8 cellular contexts compared by ENCODE assay signal in genomic region chr17:80455328-80455710, GRCh38. TPM values are rescaled to one million over a fixed set of nuclear protein-coding genes. Genes with fewer than 3 reads are reported as not detected.
DNase-seq lines count a peak whose midpoint lies in the region; ATAC-seq and TF ChIP-seq lines count a peak whose summit lies in the region.

No MANE protein-coding gene starts in this region.

- CTCF ChIA-PET in activated CD8-positive, alpha-beta T cell treated with anti-CD3 and anti-CD28 coated beads for 36 hours (lab: Charles Lee) = interaction anchor here (1.0 to 2.0 kb wide), 4 partner anchors 20 to 444 kb away, joined by 3 to 11 read pairs (median 6); no protein-coding TSS in a partner anchor

- H3K4me1 Mint-ChIP-seq in activated CD8-positive, alpha-beta T cell treated with anti-CD3 and anti-CD28 coated beads for 36 hours (ENCODE audit: low read depth) = peaks cover 28% of the 10 kb centered on the region
- peaks cover 22% of the 10 kb centered on the region for H3K4me1 Mint-ChIP-seq in neural crest cell

- peak overlapping the region; percentile 57 for H3K4me3 ChIP-seq in fibroblast of mammary gland (ENCODE audit: control insufficient read depth, low read depth, low read length)

- H3K27me3 Mint-ChIP-seq in activated CD8-positive, alpha-beta T cell treated with anti-CD3 and anti-CD28 coated beads for 36 hours = peaks cover 24% of the 10 kb centered on the region
- peaks cover 16% of the 10 kb centered on the region for H3K27me3 Mint-ChIP-seq in neural crest cell (ENCODE audit: low read depth)

- peak overlapping the region; percentile 92 for H3K27ac Mint-ChIP-seq in activated CD8-positive, alpha-beta T cell treated with anti-CD3 and anti-CD28 coated beads for 36 hours
- peak overlapping the region; percentile 96 for H3K27ac Mint-ChIP-seq in neural crest cell (ENCODE audit: unreplicated experiment)

- H3K4me3 Mint-ChIP-seq in activated CD8-positive, alpha-beta T cell treated with anti-CD3 and anti-CD28 coated beads for 36 hours = peak overlapping the region; percentile 99
- peak overlapping the region; percentile 95 for H3K4me3 Mint-ChIP-seq in neural crest cell

- no peak for TF ChIP-seq CTCF in activated CD8-positive, alpha-beta T cell treated with anti-CD3 and anti-CD28 coated beads for 36 hours (IDR thresholded peaks at IDR 0.05)
- no peak for TF ChIP-seq CTCF in fibroblast of mammary gland (conservative IDR thresholded peaks at IDR 0.05; ENCODE audit: control insufficient read depth, insufficient read depth, low read depth, low read length)
- TF ChIP-seq CTCF in neural crest cell (conservative IDR thresholded peaks at IDR 0.05) = no peak

- H3K36me3 Mint-ChIP-seq in activated CD8-positive, alpha-beta T cell treated with anti-CD3 and anti-CD28 coated beads for 36 hours (ENCODE audit: low read depth) = peaks cover 5% of the 10 kb centered on the region
- no peaks in the 10 kb centered on the region for H3K36me3 Mint-ChIP-seq in neural crest cell (ENCODE audit: low read depth)

- ATAC-seq in GM18499 (IDR thresholded peaks at IDR 0.05; ENCODE audit: insufficient read depth, unreplicated experiment) = peak; percentile 14
- peak; percentile 20 for ATAC-seq in activated CD8-positive, alpha-beta T cell treated with anti-CD3 and anti-CD28 coated beads for 36 hours

- intact Hi-C loops in activated CD8-positive, alpha-beta T cell treated with anti-CD3 and anti-CD28 coated beads for 36 hours (cut with micrococcal nuclease) = no loop called here

- DNase-seq in AG08395 (ENCODE audit: low spot score) (peak; percentile 55), HT1080 (ENCODE audit: low read depth) (peak; percentile 56), fibroblast of mammary gland (ENCODE audit: low read depth) (no peak), neural crest cell (ENCODE audit: low read depth, low spot score) (peak; percentile 49), mesenteric fat pad (ENCODE audit: low spot score) (no peak), ureter (ENCODE audit: low spot score) (no peak)
- peak; percentile 56 for DNase-seq in activated CD8-positive, alpha-beta T cell treated with anti-CD3 and anti-CD28 coated beads for 36 hours

- POLR2A ChIA-PET in activated CD8-positive, alpha-beta T cell treated with anti-CD3 and anti-CD28 coated beads for 36 hours (lab: Charles Lee) = interaction anchor here (0.8 to 2.8 kb wide), 16 partner anchors 10 to 444 kb away, joined by 3 to 15 read pairs (median 4); partner anchors contain the start of genes NPTX1 and RPTOR

- H3K9me3 Mint-ChIP-seq in activated CD8-positive, alpha-beta T cell treated with anti-CD3 and anti-CD28 coated beads for 36 hours = no peaks in the 10 kb centered on the region
- H3K9me3 Mint-ChIP-seq in neural crest cell = no peaks in the 10 kb centered on the region

RNA-seq across cellular contexts. Expression of gene NPTX1, which starts 21.1 kb away (rescaled TPM):
- 0.84 and 1.4 TPM in 2 replicates for total RNA-seq in HT1080 (2014; rRNA removed; shearing (Covaris generic))
- 1.2 and 1.6 TPM in 2 replicates for polyA plus RNA-seq in HT1080 (2015; cell fraction: cytosol; rRNA removed)
- polyA plus RNA-seq in HT1080 (2015; cell fraction: nucleus; rRNA removed) = 1.1 and 1.6 TPM in 2 replicates
- 1 to 10 TPM; 3.4 to 5.1 TPM for total RNA-seq in activated CD8-positive, alpha-beta T cell treated with anti-CD3 and anti-CD28 coated beads for 36 hours
- total RNA-seq in neural crest cell = 1.6 and 1.9 TPM in 2 replicates
- total RNA-seq in mesenteric fat pad = not detected
- 2.0 TPM for total RNA-seq in ureter

RNA-seq across cellular contexts. Expression of gene ENDOV, which starts 40.4 kb away (rescaled TPM):
- total RNA-seq in HT1080 (2014; rRNA removed; shearing (Covaris generic)) = 15.2 and 18.4 TPM in 2 replicates
- 22.8 and 25.4 TPM in 2 replicates for polyA plus RNA-seq in HT1080 (2015; cell fraction: cytosol; rRNA removed)
- 32.9 and 37.7 TPM in 2 replicates for polyA plus RNA-seq in HT1080 (2015; cell fraction: nucleus; rRNA removed)
- 10 to 100 TPM; 16.8 to 18.1 TPM for total RNA-seq in activated CD8-positive, alpha-beta T cell treated with anti-CD3 and anti-CD28 coated beads for 36 hours
- 34.9 and 38.0 TPM in 2 replicates for total RNA-seq in neural crest cell
- total RNA-seq in mesenteric fat pad = 10.5 TPM
- 21.2 TPM for total RNA-seq in ureter

Comparison
In these comparisons a context has a peak if more than half of its experiments do, and no peak if none do; other contexts are left out.
1. DNase-seq: peak in AG08395 (single experiment), HT1080 (single experiment), activated CD8-positive, alpha-beta T cell treated with anti-CD3 and anti-CD28 coated beads for 36 hours (single experiment) and neural crest cell (single experiment); none in fibroblast of mammary gland (single experiment), mesenteric fat pad (single experiment) and ureter (single experiment).